In the genomic region with DNA sequence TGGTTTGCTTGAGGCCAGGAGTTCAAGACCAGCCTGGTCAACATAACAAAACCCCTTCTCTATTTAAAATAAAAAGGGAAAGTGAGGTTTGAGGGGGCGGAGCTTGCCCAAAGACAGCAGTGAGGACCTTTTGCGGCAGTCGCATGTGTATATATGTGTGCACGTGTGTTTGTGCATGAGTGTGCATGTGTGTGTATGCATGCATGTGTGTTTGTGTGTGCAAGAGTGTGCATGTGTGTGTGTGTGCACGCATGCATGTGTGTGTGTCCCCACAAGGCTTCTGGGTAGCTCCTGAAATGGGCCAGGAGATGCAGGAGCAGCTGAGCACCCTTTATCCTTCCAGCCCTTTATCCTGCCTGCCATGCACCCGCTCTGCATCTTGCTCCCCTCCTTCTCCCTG, we compare ENCODE assay signal across 1 cellular context.
TF ChIP-seq lines count a peak whose summit lies in the region.

No MANE protein-coding gene starts in this region.

TF ChIP-seq in H1, 55 proteins besides CTCF, POLR2A, EP300 and RAD21:
- TF ChIP-seq, protein P1, sequence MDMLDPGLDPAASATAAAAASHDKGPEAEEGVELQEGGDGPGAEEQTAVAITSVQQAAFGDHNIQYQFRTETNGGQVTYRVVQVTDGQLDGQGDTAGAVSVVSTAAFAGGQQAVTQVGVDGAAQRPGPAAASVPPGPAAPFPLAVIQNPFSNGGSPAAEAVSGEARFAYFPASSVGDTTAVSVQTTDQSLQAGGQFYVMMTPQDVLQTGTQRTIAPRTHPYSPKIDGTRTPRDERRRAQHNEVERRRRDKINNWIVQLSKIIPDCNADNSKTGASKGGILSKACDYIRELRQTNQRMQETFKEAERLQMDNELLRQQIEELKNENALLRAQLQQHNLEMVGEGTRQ (IDR thresholded peaks at IDR 0.05; ENCODE audit: low read length), result no peak
- TF ChIP-seq BRCA1 (IDR thresholded peaks at IDR 0.05; ENCODE audit: low read depth, low read length) (no peak), ASH2L (IDR thresholded peaks at IDR 0.05; ENCODE audit: low read length) (no peak)
